ENCODE assay signal across 6 cellular contexts in the genomic region with DNA sequence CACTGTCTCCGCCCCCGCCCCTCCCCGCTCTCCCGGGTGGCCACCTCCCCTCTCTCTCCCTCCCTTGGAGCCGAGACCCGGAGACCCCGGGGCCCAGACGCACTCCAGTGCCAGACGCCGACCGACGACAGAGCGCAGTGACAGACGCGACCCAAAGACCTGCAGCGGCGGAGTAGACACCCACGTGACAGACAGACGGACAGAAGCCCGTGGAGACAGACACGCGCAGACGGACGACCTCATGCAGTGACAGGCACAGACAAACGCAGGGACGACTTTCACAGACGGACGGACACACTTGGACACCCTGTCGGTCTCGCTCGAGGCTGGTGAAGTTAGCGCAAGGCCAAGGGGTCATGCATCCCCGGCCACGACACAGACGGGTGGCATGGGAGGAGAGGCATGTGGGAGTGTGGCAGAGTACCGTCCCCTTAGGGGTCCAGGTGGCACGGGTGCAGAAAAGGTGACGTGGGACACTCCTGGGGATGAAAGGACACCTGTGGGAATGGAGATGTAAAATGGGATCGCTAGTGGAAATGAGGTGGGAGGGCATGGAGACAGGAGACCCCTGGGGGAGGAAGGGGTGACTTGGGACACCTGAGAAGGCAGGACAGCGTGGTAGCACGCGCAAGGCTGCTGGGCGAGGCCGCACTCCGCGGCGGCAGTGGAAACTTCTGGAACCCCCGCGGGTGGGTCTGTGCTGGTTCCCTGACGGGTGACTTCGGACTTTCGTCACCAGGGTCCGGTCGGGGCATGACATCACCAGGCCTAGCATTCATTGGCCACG. TPM values are rescaled to one million over a fixed set of nuclear protein-coding genes. Genes with fewer than 3 reads are reported as not detected.
DNase-seq lines count a peak whose midpoint lies in the region; TF ChIP-seq lines count a peak whose summit lies in the region.

No MANE protein-coding gene starts in this region.

- H3K4me3 ChIP-seq in neural progenitor cell (peak overlapping the region; percentile 51), PC-9 (no peak overlapping the region)

- H3K36me3 Mint-ChIP-seq in MCF 10A (ENCODE audit: insufficient read depth, unreplicated experiment) (no peaks in the 10 kb centered on the region), neural progenitor cell (no peaks in the 10 kb centered on the region)

- no peaks in the 10 kb centered on the region for H3K9me3 Mint-ChIP-seq in MCF 10A (ENCODE audit: unreplicated experiment)
- no peaks in the 10 kb centered on the region for H3K9me3 Mint-ChIP-seq in neural progenitor cell

- TF ChIP-seq CTCF in MCF 10A (IDR thresholded peaks at IDR 0.05; ENCODE audit: unreplicated experiment), result no peak
- no peak for TF ChIP-seq CTCF in neural progenitor cell (IDR thresholded peaks at IDR 0.05)
- TF ChIP-seq CTCF in PC-9 (conservative IDR thresholded peaks at IDR 0.05), result no peak

- peak overlapping the region; percentile 86 for H3K4me2 ChIP-seq in neural progenitor cell
- H3K4me2 ChIP-seq in PC-9, result no peak overlapping the region

- DNase-seq in NOMO-1 (lab: John Stamatoyannopoulos, UW; ENCODE audit: unreplicated experiment in 2 of 2), result peak; percentile 39 to 43
- DNase-seq in NOMO-1 treated with dmso at 0.1 percent for 144 hours (lab: John Stamatoyannopoulos, UW; ENCODE audit: unreplicated experiment), result no peak
- DNase-seq in MCF 10A (ENCODE audit: unreplicated experiment), result no peak
- peak; percentile 70 for DNase-seq in neural progenitor cell (ENCODE audit: low spot score)
- no peak for DNase-seq in GM19240 (ENCODE audit: insufficient read length, low spot score)
- DNase-seq in PC-9, result no peak

- H3K36me3 ChIP-seq in neural progenitor cell, result no peaks in the 10 kb centered on the region
- H3K36me3 ChIP-seq in PC-9 (ENCODE audit: low read depth), result no peaks in the 10 kb centered on the region

- intact Hi-C loops in MCF 10A (cut with micrococcal nuclease), result loop anchor here (2.0 kb wide), 1 partner anchor 387 kb away; no protein-coding TSS in a partner anchor
- intact Hi-C loops in PC-9 (cut with micrococcal nuclease; ENCODE audit: unreplicated experiment), result loop anchor here (1.0 to 10.0 kb wide), 5 partner anchors 70 to 639 kb away; no protein-coding TSS in a partner anchor

- POLR2A ChIA-PET in MCF 10A (lab: Yijun Ruan, JAX), result no interaction called here
- POLR2A ChIA-PET in PC-9 (lab: Charles Lee; ENCODE audit: unreplicated experiment), result interaction anchor here (0.5 to 0.6 kb wide), 2 partner anchors 325 to 356 kb away, joined by 3 to 18 read pairs; no protein-coding TSS in a partner anchor

- H3K4me1 ChIP-seq in neural progenitor cell (peaks cover 8% of the 10 kb centered on the region), PC-9 (replicated peaks; ENCODE audit: insufficient read depth) (peaks cover 9% of the 10 kb centered on the region)

- H3K27me3 Mint-ChIP-seq in MCF 10A (ENCODE audit: insufficient read depth, unreplicated experiment) (peaks cover 32% of the 10 kb centered on the region), neural progenitor cell (ENCODE audit: insufficient read depth, low read depth) (peaks cover 27% of the 10 kb centered on the region)

- H3K27ac ChIP-seq in neural progenitor cell (no peak overlapping the region), PC-9 (no peak overlapping the region)

- peaks cover 5% of the 10 kb centered on the region for H4K20me1 ChIP-seq in neural progenitor cell (ENCODE audit: low read depth)
- H4K20me1 ChIP-seq in PC-9 (ENCODE audit: insufficient read depth), result no peaks in the 10 kb centered on the region

- H3K4me1 Mint-ChIP-seq in MCF 10A (ENCODE audit: insufficient read depth, unreplicated experiment) (peaks cover 12% of the 10 kb centered on the region), neural progenitor cell (peaks cover 22% of the 10 kb centered on the region)

- no peaks in the 10 kb centered on the region for H3K9me2 ChIP-seq in PC-9 (ENCODE audit: insufficient read depth)

- no peak overlapping the region for H3K9ac ChIP-seq in neural progenitor cell

- H3K4me3 Mint-ChIP-seq in MCF 10A (ENCODE audit: unreplicated experiment), result peak overlapping the region; percentile 65
- H3K4me3 Mint-ChIP-seq in neural progenitor cell, result peak overlapping the region; percentile 86

- H2AFZ ChIP-seq in neural progenitor cell (replicated peaks), result no peak overlapping the region
- H2AFZ ChIP-seq in PC-9, result no peak overlapping the region

- H3K27ac Mint-ChIP-seq in MCF 10A (ENCODE audit: low read depth, unreplicated experiment), result no peak overlapping the region
- H3K27ac Mint-ChIP-seq in neural progenitor cell, result no peak overlapping the region

- H3K9me3 ChIP-seq in neural progenitor cell (ENCODE audit: low read depth) (no peaks in the 10 kb centered on the region), PC-9 (ENCODE audit: insufficient read depth, low read depth) (no peaks in the 10 kb centered on the region)

- H3F3A ChIP-seq in neural progenitor cell (ENCODE audit: low read depth) (peaks cover 13% of the 10 kb centered on the region), PC-9 (ENCODE audit: insufficient read depth, low read depth) (peaks cover 12% of the 10 kb centered on the region; the same call in 1 of the 2 replicates)

- H3K27me3 ChIP-seq in neural progenitor cell (peaks cover 34% of the 10 kb centered on the region), PC-9 (ENCODE audit: insufficient read depth, low read depth) (peaks cover 11% of the 10 kb centered on the region; the same call in 1 of the 2 replicates)

- no TSS peak for BruUV-seq in MCF 10A (replicated peaks; lab: Mats Ljungman, UMichigan)
- no TSS peak for BruUV-seq in PC-9 (replicated peaks; lab: Mats Ljungman, UMichigan)

- CTCF ChIA-PET in MCF 10A (lab: Yijun Ruan, JAX) (interaction anchor here (0.6 to 3.9 kb wide), 3 partner anchors 134 to 164 kb away, joined by 3 to 47 read pairs (median 4); no protein-coding TSS in a partner anchor), PC-9 (lab: Charles Lee) (interaction anchor here (0.6 kb wide), 1 partner anchor 371 kb away, joined by 3 read pairs; no protein-coding TSS in a partner anchor)

- H3K79me2 ChIP-seq in neural progenitor cell (ENCODE audit: low read depth) (no peaks in the 10 kb centered on the region), PC-9 (ENCODE audit: low read depth) (no peaks in the 10 kb centered on the region)

RNA-seq across cellular contexts. Expression of gene ACHE, which starts 0.5 kb away (rescaled TPM):
- total RNA-seq in MCF 10A (2022) (0.30 and 0.37 TPM in 2 replicates), neural progenitor cell (ENCODE audit: low replicate concordance) (0.90 TPM in 1 of 2 replicates, not detected in the other), PC-9 (2021) (0.28 and 0.35 TPM in 2 replicates)

RNA-seq across cellular contexts. Expression of gene UFSP1, which starts 6.6 kb away (rescaled TPM):
- total RNA-seq in MCF 10A (2022) (2.8 and 3.4 TPM in 2 replicates), neural progenitor cell (ENCODE audit: low replicate concordance) (4.0 TPM in 1 of 2 replicates, not detected in the other), PC-9 (2021) (2.7 and 2.8 TPM in 2 replicates)

RNA-seq across cellular contexts. Expression of gene SRRT, which starts 21.2 kb away (rescaled TPM):
- total RNA-seq in MCF 10A (2022) (111 and 142 TPM in 2 replicates), neural progenitor cell (ENCODE audit: low replicate concordance) (60.4 and 108 TPM in 2 replicates), PC-9 (2021) (116 and 144 TPM in 2 replicates)

RNA-seq across cellular contexts. Expression of gene TRIP6, which starts 29.0 kb away (rescaled TPM):
- total RNA-seq in MCF 10A (2022) (106 and 132 TPM in 2 replicates), neural progenitor cell (ENCODE audit: low replicate concordance) (14.9 and 49.5 TPM in 2 replicates), PC-9 (2021) (89.3 and 91.4 TPM in 2 replicates)

RNA-seq across cellular contexts. Expression of gene SLC12A9, which starts 43.6 kb away (rescaled TPM):
- total RNA-seq in MCF 10A (2022), result 19.2 and 21.0 TPM in 2 replicates
- 3.5 and 18.6 TPM in 2 replicates for total RNA-seq in neural progenitor cell (ENCODE audit: low replicate concordance)
- total RNA-seq in PC-9 (2021), result 34.7 and 36.7 TPM in 2 replicates

Comparison
In these comparisons a context has a peak if more than half of its experiments do, and no peak if none do; other contexts are left out.
1. DNase-seq: peak in NOMO-1 (2 of 2) and neural progenitor cell (single experiment); none in NOMO-1 treated with dmso at 0.1 percent for 144 hours (single experiment), MCF 10A (single experiment), GM19240 (single experiment) and PC-9 (0 of 2).